12 cellular contexts compared by ENCODE assay signal in the genomic region with DNA sequence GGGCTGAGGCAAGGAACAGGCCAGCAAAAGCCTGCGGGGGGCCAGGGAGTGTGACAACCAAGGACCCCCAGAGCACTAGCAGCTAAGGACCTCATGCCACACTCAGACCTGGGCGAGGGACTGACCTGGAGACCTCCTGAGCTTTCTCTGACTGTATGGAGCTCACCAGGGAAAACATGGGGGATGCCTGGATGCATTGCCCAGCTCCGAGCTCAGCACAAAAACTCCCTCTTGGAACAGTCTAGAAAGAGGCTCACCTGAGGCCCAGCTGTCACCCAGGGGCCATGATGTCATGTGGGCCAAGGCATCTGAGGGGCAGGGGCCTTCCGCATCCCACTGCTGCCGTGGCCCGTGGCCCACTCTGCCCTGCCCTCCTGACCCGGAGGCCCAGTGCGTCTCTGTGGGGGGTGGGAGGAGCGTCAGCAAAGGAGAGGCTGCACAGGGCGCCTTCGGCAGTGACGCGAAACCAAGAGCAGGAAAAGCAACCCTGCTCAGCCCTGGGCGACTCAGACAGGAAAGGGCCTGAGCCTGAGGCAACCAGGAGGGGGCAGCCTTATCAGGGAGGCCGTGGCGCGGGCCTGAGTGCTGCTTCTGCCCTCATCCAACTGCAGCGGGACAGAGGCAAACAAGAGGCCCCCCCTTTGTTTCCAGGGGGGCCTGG. TPM values are rescaled to one million over a fixed set of nuclear protein-coding genes. Genes with fewer than 3 reads are reported as not detected.
DNase-seq lines count a peak whose midpoint lies in the region; ATAC-seq and TF ChIP-seq lines count a peak whose summit lies in the region.
"Had no signal": no experiment of that assay in that cellular context is flagged by ENCODE, and none has a peak within 500 bp of the region (broad histone marks: within the 10 kb centered on the region; RNA-seq: fewer than 3 reads in every experiment).

No MANE protein-coding gene starts in this region.

- H3K4me3 Mint-ChIP-seq in CD4-positive, alpha-beta memory T cell = peak overlapping the region in 7 of 8 donors; percentile 6 to 46 (median 25)
- H3K4me3 Mint-ChIP-seq: nephron progenitor cell had no signal

- POLR2A ChIA-PET in CD4-positive, alpha-beta memory T cell (lab: Charles Lee; ENCODE audit: partially characterized antibody) = interaction anchor here (0.7 kb wide), 1 partner anchor 11 kb away, joined by 4 read pairs; no protein-coding TSS in a partner anchor

- peak overlapping the region; percentile 12 for H3K27ac ChIP-seq in CD4-positive, alpha-beta memory T cell (ENCODE audit: low read depth, low read length)
- H3K27ac ChIP-seq in brain microvascular endothelial cell (no peak overlapping the region), skin epidermis (peak overlapping the region in 13 of 21 experiments; percentile 9 to 94 (median 51))
- H3K27ac ChIP-seq: KMS-11 had no signal

- no peaks in the 10 kb centered on the region for H3K9me3 ChIP-seq in CD4-positive, alpha-beta memory T cell (ENCODE audit: control insufficient read depth in 1 of 2, low read length in 2 of 2)

- no peaks in the 10 kb centered on the region for H3K36me3 Mint-ChIP-seq in CD4-positive, alpha-beta memory T cell

- H3K27me3 ChIP-seq in CD4-positive, alpha-beta memory T cell (ENCODE audit: insufficient read depth, low read length) = no peaks in the 10 kb centered on the region
- H3K27me3 ChIP-seq in brain microvascular endothelial cell (replicated peaks) = no peaks in the 10 kb centered on the region

- CTCF ChIA-PET in CD4-positive, alpha-beta memory T cell (lab: Charles Lee; ENCODE audit: partially characterized antibody) = interaction anchor here (0.7 to 2.6 kb wide), 5 partner anchors 10 to 30 kb away, joined by 3 to 18 read pairs (median 4); no protein-coding TSS in a partner anchor

- no peaks in the 10 kb centered on the region for H3K27me3 Mint-ChIP-seq in CD4-positive, alpha-beta memory T cell

- peaks cover 69% of the 10 kb centered on the region for H3K4me1 ChIP-seq in CD4-positive, alpha-beta memory T cell (ENCODE audit: insufficient read depth, low read length)

- in situ Hi-C loops in brain microvascular endothelial cell (cut with HindIII; ENCODE audit: low pct_ligation_motif_present, low sequenced_read_pairs) = no loop called here

- intact Hi-C loops in CD4-positive, alpha-beta memory T cell (cut with micrococcal nuclease) = no loop called here

- no peak overlapping the region for H3K4me3 ChIP-seq in CD4-positive, alpha-beta memory T cell (ENCODE audit: low read length in 2 of 2)
- no peak overlapping the region for H3K4me3 ChIP-seq in brain microvascular endothelial cell (ENCODE audit: low read depth, low read length)
- H3K4me3 ChIP-seq in skin epidermis = no peak overlapping the region

- peak overlapping the region; percentile 57 to 93 (median 87) for H3K27ac Mint-ChIP-seq in CD4-positive, alpha-beta memory T cell
- H3K27ac Mint-ChIP-seq: nephron progenitor cell had no signal

- ATAC-seq in GM18870 (IDR thresholded peaks at IDR 0.05; ENCODE audit: unreplicated experiment) = no peak
- no peak for ATAC-seq in GM18868 (IDR thresholded peaks at IDR 0.05; ENCODE audit: unreplicated experiment)
- no peak for ATAC-seq in GM18861 (IDR thresholded peaks at IDR 0.05; ENCODE audit: unreplicated experiment)

- TF ChIP-seq CTCF in brain microvascular endothelial cell (IDR thresholded peaks at IDR 0.05; ENCODE audit: low read depth, low read length, missing control alignments) = peak; percentile 41

- DNase-seq in CD4-positive, alpha-beta memory T cell = peak in 4 of 5 donors; percentile 26 to 39 (median 35)
- DNase-seq in activated CD4-positive, CD25-positive, alpha-beta regulatory T cell treated with anti-CD3 and anti-CD28 coated beads, Interleukin-2, amount 50 U/mL, for 72 hours = peak; percentile 57
- DNase-seq in brain microvascular endothelial cell = no peak
- DNase-seq in GF-D8 (lab: John Stamatoyannopoulos, UW) = no peak
- DNase-seq: COR-L47, hippocampal formation, nephron progenitor cell had no signal

- peaks cover 35 to 71% (median 54%) of the 10 kb centered on the region in 4 donors for H3K4me1 Mint-ChIP-seq in CD4-positive, alpha-beta memory T cell

- no peaks in the 10 kb centered on the region for H3K36me3 ChIP-seq in CD4-positive, alpha-beta memory T cell (ENCODE audit: insufficient read depth, low read length)
- H3K36me3 ChIP-seq in brain microvascular endothelial cell (replicated peaks) = no peaks in the 10 kb centered on the region

- H3K9me3 Mint-ChIP-seq in CD4-positive, alpha-beta memory T cell = peaks cover 0 to 1% (median 0%) of the 10 kb centered on the region in 8 donors
- H3K9me3 Mint-ChIP-seq: nephron progenitor cell had no signal

RNA-seq across cellular contexts. Expression of a gene that starts 57.3 kb away (rescaled TPM):
- not detected for total RNA-seq in CD4-positive, alpha-beta memory T cell
- not detected for polyA plus RNA-seq in CD4-positive, alpha-beta memory T cell

Comparison
In these comparisons a context has a peak if more than half of its experiments do, and no peak if none do; other contexts are left out.
1. DNase-seq: peak in CD4-positive, alpha-beta memory T cell (4 of 5) and activated CD4-positive, CD25-positive, alpha-beta regulatory T cell treated with anti-CD3 and anti-CD28 coated beads, Interleukin-2, amount 50 U/mL, for 72 hours (single experiment); none in brain microvascular endothelial cell (single experiment) and GF-D8 (single experiment).